ENCODE assay signal across 8 cellular contexts in the genomic region with DNA sequence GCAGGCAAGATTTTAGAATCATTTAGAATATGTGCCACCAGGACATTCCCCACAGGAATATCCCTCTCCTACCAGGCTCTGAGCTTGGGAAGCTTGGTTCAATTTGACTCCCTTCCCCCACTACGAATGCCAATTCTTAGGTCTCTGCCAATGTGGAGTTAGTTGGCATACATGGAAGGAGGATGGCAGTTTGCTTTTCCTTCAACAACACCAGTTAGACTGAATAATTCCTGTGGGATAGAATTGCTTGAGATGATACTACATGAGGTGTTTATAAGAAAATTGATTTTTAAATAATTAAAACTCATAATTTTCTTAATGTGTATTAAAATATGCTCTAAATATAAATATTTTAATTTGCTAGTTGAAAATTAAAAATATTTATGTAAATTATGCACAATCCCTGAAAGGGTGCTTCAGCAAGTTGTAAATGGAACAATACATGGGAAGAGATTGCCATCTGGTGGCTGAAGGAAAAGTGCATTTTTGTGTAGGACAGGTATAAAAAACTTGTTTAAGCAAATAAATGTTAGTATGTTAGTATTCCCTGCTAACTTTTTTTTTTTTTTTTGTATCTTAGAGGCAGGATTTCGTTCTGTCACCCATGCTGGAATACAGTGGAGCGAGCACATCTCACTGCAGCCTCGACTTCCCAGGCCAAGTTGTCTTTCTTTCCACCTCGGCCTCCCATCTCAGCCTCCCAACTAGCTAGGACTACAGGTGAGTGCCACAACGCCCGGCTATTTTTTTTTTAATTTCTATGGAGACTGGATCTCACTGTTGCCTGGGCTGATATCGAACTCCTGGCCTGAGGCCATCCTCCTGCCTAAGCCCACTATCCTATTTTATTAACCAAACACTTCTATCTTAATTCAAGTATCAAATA. TPM values are rescaled to one million over a fixed set of nuclear protein-coding genes. Genes with fewer than 3 reads are reported as not detected.
DNase-seq lines count a peak whose midpoint lies in the region; ATAC-seq, FAIRE-seq and TF ChIP-seq lines count a peak whose summit lies in the region.

No MANE protein-coding gene starts in this region.

- H3K9me3 ChIP-seq in HepG2 (ENCODE audit: low read length) (no peaks in the 10 kb centered on the region), suprapubic skin (no peaks in the 10 kb centered on the region)

- FAIRE-seq in HepG2 (lab: Jason Lieb, UNC), result no peak

- H3K27ac ChIP-seq in HepG2 (ENCODE audit: extremely low read length, insufficient read depth, low read length) (no peak overlapping the region), suprapubic skin (no peak overlapping the region)

- intact Hi-C loops in HepG2 (cut with micrococcal nuclease; ENCODE audit: unreplicated experiment), result loop anchor here (1.0 to 10.0 kb wide), 5 partner anchors 42 to 580 kb away; no protein-coding TSS in a partner anchor

- H3K9ac ChIP-seq in HepG2 (ENCODE audit: insufficient read depth, low read depth, low read length), result no peak overlapping the region

- peak; percentile 62 for ATAC-seq in HepG2
- no peak for ATAC-seq in GM21447 (IDR thresholded peaks at IDR 0.05; ENCODE audit: unreplicated experiment)

- POLR2A ChIA-PET in HepG2 (lab: Yijun Ruan, JAX), result no interaction called here

- H3K4me3 ChIP-seq in choroid plexus epithelial cell (ENCODE audit: low read depth, low read length) (no peak overlapping the region), HepG2 (replicated peaks in 1 of 3; ENCODE audit: insufficient read depth in 1 of 3, low read depth in 2 of 3, low read length in 3 of 3) (no peak overlapping the region), suprapubic skin (no peak overlapping the region)

- TF ChIP-seq RAD21 in HepG2 (CRISPR knock-in tag; IDR thresholded peaks at IDR 0.05), result peak; percentile 74

- DNase-seq in AG08395 (ENCODE audit: low spot score) (peak; percentile 38), GM04504 (ENCODE audit: low read depth) (peak; percentile 47), SKM-1 treated with dmso at 0.1 percent for 144 hours (lab: John Stamatoyannopoulos, UW; ENCODE audit: unreplicated experiment) (peak; percentile 20), choroid plexus epithelial cell (ENCODE audit: low read depth) (peak; percentile 90), HepG2 (ENCODE audit: low spot score) (peak; percentile 63), suprapubic skin (ENCODE audit: low spot score in 2 of 2) (no peak)

- H3K4me1 ChIP-seq in HepG2 (ENCODE audit: insufficient read depth, low read length) (peaks cover 12% of the 10 kb centered on the region), suprapubic skin (peaks cover 3% of the 10 kb centered on the region)

- BruUV-seq in HepG2 (replicated peaks; lab: Mats Ljungman, UMichigan), result no TSS peak

- TF ChIP-seq EP300 in HepG2 (IDR thresholded peaks at IDR 0.05; ENCODE audit: low read depth in 2 of 2, low read length in 2 of 2), result no peak
- TF ChIP-seq EP300 in HepG2 (CRISPR knock-in tag; IDR thresholded peaks at IDR 0.05; ENCODE audit: borderline replicate concordance), result no peak
- TF ChIP-seq EP300 in suprapubic skin (IDR thresholded peaks at IDR 0.05), result no peak

- H3K79me2 ChIP-seq in HepG2 (ENCODE audit: insufficient read depth, low read length), result no peaks in the 10 kb centered on the region

- H2AFZ ChIP-seq in HepG2 (ENCODE audit: low read length), result no peak overlapping the region

- WGBS in HepG2 (ENCODE audit: low lambda C conversion rate), result 14% methylated on average over 8 of the region's 8 CpGs
- 37% methylated on average over 8 of the region's 8 CpGs for WGBS in suprapubic skin

- TF ChIP-seq CTCF in LNCAP (IDR thresholded peaks at IDR 0.05) (peak; percentile 77), choroid plexus epithelial cell (conservative IDR thresholded peaks at IDR 0.05; ENCODE audit: low read depth, low read length) (peak; percentile 75), HepG2 (CRISPR knock-in tag; IDR thresholded peaks at IDR 0.05) (peak; percentile 76), suprapubic skin (IDR thresholded peaks at IDR 0.05) (peak; percentile 60 to 66)

- CTCF ChIA-PET in HepG2 (lab: Yijun Ruan, JAX; ENCODE audit: low intra/inter-chr PET ratio, low total read pairs), result interaction anchor here (0.7 to 6.9 kb wide), 5 partner anchors 84 to 580 kb away, joined by 3 to 84 read pairs (median 14); no protein-coding TSS in a partner anchor

- in situ Hi-C loops in HepG2 (cut with HindIII; ENCODE audit: extremely low pct_ligation_motif_present, low pct_unique_long_range_greater_than_20kb), result loop anchor here (5.0 to 10.0 kb wide), 3 partner anchors 269 to 582 kb away; no protein-coding TSS in a partner anchor

- H4K20me1 ChIP-seq in HepG2 (ENCODE audit: insufficient read depth, low read length), result no peaks in the 10 kb centered on the region

- H3K27me3 ChIP-seq in HepG2 (ENCODE audit: control insufficient read depth in 1 of 2, insufficient read depth in 2 of 2, low read length in 2 of 2) (no peaks in the 10 kb centered on the region), suprapubic skin (peaks cover 5% of the 10 kb centered on the region)

- H3K36me3 ChIP-seq in HepG2 (replicated peaks in 1 of 2; ENCODE audit: control insufficient read depth in 1 of 2, insufficient read depth in 2 of 2, low read length in 2 of 2), result no peaks in the 10 kb centered on the region
- no peaks in the 10 kb centered on the region for H3K36me3 ChIP-seq in suprapubic skin

- no peak overlapping the region for H3K4me2 ChIP-seq in HepG2 (ENCODE audit: low read depth, low read length)

- no peak for TF ChIP-seq POLR2A in HepG2 (IDR thresholded peaks at IDR 0.05; ENCODE audit: insufficient read depth in 1 of 2, low read depth in 2 of 2, low read length in 2 of 2)
- TF ChIP-seq POLR2A in suprapubic skin (IDR thresholded peaks at IDR 0.05), result no peak

TF ChIP-seq in HepG2, 621 proteins besides CTCF, POLR2A, EP300 and RAD21 (continues in another document):
- TF ChIP-seq STAG1 (CRISPR knock-in tag; IDR thresholded peaks at IDR 0.05), result peak; percentile 95

RNA-seq across cellular contexts. Expression of a gene that starts 25.8 kb away (rescaled TPM):
- total RNA-seq in HepG2 (2016; rRNA removed; fragmentation: Illumina TruSeq; extraction: Trizol) (118 and 209 TPM in 2 replicates), suprapubic skin (10 to 100 TPM; 24.5 to 45.4 (median 37.7) TPM)
- total RNA-seq in HepG2 (2016; cell fraction: cytosol; rRNA removed; fragmentation: Illumina TruSeq; extraction: Trizol; ENCODE audit: low read depth), result 59.5 and 67.0 TPM in 2 replicates
- 113 and 182 TPM in 2 replicates for total RNA-seq in HepG2 (2016; cell fraction: insoluble cytoplasmic fraction; rRNA removed; fragmentation: Illumina TruSeq; extraction: Trizol)
- total RNA-seq in HepG2 (2016; cell fraction: membrane; rRNA removed; fragmentation: Illumina TruSeq; extraction: Trizol), result 152 and 164 TPM in 2 replicates
- 67.2 and 75.9 TPM in 2 replicates for total RNA-seq in HepG2 (2016; cell fraction: nucleus; rRNA removed; fragmentation: Illumina TruSeq; extraction: Trizol)
- 50.0 and 66.9 TPM in 2 replicates for polyA plus RNA-seq in HepG2 (2011; rRNA removed)
- polyA plus RNA-seq in HepG2 (2011; cell fraction: cytosol; rRNA removed), result 45.9 and 56.3 TPM in 2 replicates
- 15.4 and 18.5 TPM in 2 replicates for polyA plus RNA-seq in HepG2 (2011; cell fraction: nucleus; rRNA removed)
- polyA plus RNA-seq in HepG2 (2012), result 98.4 and 107 TPM in 2 replicates
- 84.6 and 85.9 TPM in 2 replicates for polyA plus RNA-seq in HepG2 (2016; cell fraction: cytosol; fragmentation: Illumina TruSeq; extraction: Trizol; ENCODE audit: low read depth)
- polyA plus RNA-seq in HepG2 (2016; cell fraction: insoluble cytoplasmic fraction; fragmentation: Illumina TruSeq; extraction: Trizol; ENCODE audit: low read depth), result 184 and 200 TPM in 2 replicates
- 141 and 148 TPM in 2 replicates for polyA plus RNA-seq in HepG2 (2016; cell fraction: membrane; fragmentation: Illumina TruSeq; extraction: Trizol; ENCODE audit: low read depth)
- 89.3 and 99.2 TPM in 2 replicates for polyA plus RNA-seq in HepG2 (2016; cell fraction: nucleus; fragmentation: Illumina TruSeq; extraction: Trizol; ENCODE audit: insufficient read depth, low read depth)
- 120 and 181 TPM in 2 replicates for polyA minus RNA-seq in HepG2 (2011; rRNA and poly(A)+ RNA removed; ENCODE audit: low replicate concordance)
- polyA minus RNA-seq in HepG2 (2011; cell fraction: cytosol; rRNA and poly(A)+ RNA removed), result 78.0 and 91.8 TPM in 2 replicates
- polyA minus RNA-seq in HepG2 (2011; cell fraction: nucleus; rRNA and poly(A)+ RNA removed), result 38.5 and 42.1 TPM in 2 replicates

RNA-seq across cellular contexts. Expression of a gene that starts 54.8 kb away (rescaled TPM):
- 51.3 and 59.9 TPM in 2 replicates for total RNA-seq in HepG2 (2016; rRNA removed; fragmentation: Illumina TruSeq; extraction: Trizol)
- 27.8 and 33.3 TPM in 2 replicates for total RNA-seq in HepG2 (2016; cell fraction: cytosol; rRNA removed; fragmentation: Illumina TruSeq; extraction: Trizol; ENCODE audit: low read depth)
- total RNA-seq in HepG2 (2016; cell fraction: insoluble cytoplasmic fraction; rRNA removed; fragmentation: Illumina TruSeq; extraction: Trizol), result 54.4 and 63.8 TPM in 2 replicates
- total RNA-seq in HepG2 (2016; cell fraction: membrane; rRNA removed; fragmentation: Illumina TruSeq; extraction: Trizol), result 39.9 and 46.1 TPM in 2 replicates
- total RNA-seq in HepG2 (2016; cell fraction: nucleus; rRNA removed; fragmentation: Illumina TruSeq; extraction: Trizol), result 28.7 and 30.1 TPM in 2 replicates
- 15.8 and 24.0 TPM in 2 replicates for polyA plus RNA-seq in HepG2 (2011; rRNA removed)
- 12.1 and 15.7 TPM in 2 replicates for polyA plus RNA-seq in HepG2 (2011; cell fraction: cytosol; rRNA removed)
- polyA plus RNA-seq in HepG2 (2011; cell fraction: nucleus; rRNA removed), result 6.4 and 7.9 TPM in 2 replicates
- polyA plus RNA-seq in HepG2 (2012), result 18.4 and 33.0 TPM in 2 replicates
- 24.4 and 28.5 TPM in 2 replicates for polyA plus RNA-seq in HepG2 (2016; cell fraction: cytosol; fragmentation: Illumina TruSeq; extraction: Trizol; ENCODE audit: low read depth)
- 52.6 and 55.1 TPM in 2 replicates for polyA plus RNA-seq in HepG2 (2016; cell fraction: insoluble cytoplasmic fraction; fragmentation: Illumina TruSeq; extraction: Trizol; ENCODE audit: low read depth)
- 34.2 and 34.9 TPM in 2 replicates for polyA plus RNA-seq in HepG2 (2016; cell fraction: membrane; fragmentation: Illumina TruSeq; extraction: Trizol; ENCODE audit: low read depth)
- polyA plus RNA-seq in HepG2 (2016; cell fraction: nucleus; fragmentation: Illumina TruSeq; extraction: Trizol; ENCODE audit: insufficient read depth, low read depth), result 30.6 and 34.6 TPM in 2 replicates
- polyA minus RNA-seq in HepG2 (2011; rRNA and poly(A)+ RNA removed; ENCODE audit: low replicate concordance), result 6.9 and 14.3 TPM in 2 replicates
- polyA minus RNA-seq in HepG2 (2011; cell fraction: cytosol; rRNA and poly(A)+ RNA removed), result 14.5 and 18.7 TPM in 2 replicates
- 25.6 and 25.8 TPM in 2 replicates for polyA minus RNA-seq in HepG2 (2011; cell fraction: nucleus; rRNA and poly(A)+ RNA removed)
- 10 to 100 TPM; 32.2 to 39.4 (median 34.2) TPM for total RNA-seq in suprapubic skin

Comparison
In these comparisons a context has a peak if more than half of its experiments do, and no peak if none do; other contexts are left out.
1. DNase-seq: peak in AG08395 (single experiment), GM04504 (single experiment), SKM-1 treated with dmso at 0.1 percent for 144 hours (single experiment), choroid plexus epithelial cell (single experiment) and HepG2 (single experiment); none in suprapubic skin (0 of 2).
2. Peak in every context shown above with its lines, with median percentiles within 50 percentile points of each other: CTCF ChIP-seq.